In genomic region chr19:44749318-44749717, GRCh38 we compare ENCODE assay signal across 9 cellular contexts.
DNase-seq lines count a peak whose midpoint lies in the region; ATAC-seq and TF ChIP-seq lines count a peak whose summit lies in the region.
"Had no signal": no experiment of that assay in that cellular context is flagged by ENCODE, and none has a peak within 500 bp of the region (broad histone marks: within the 10 kb centered on the region; RNA-seq: fewer than 3 reads in every experiment).

No MANE protein-coding gene starts in this region.

- H4K20me1 ChIP-seq in BLaER1, result peaks cover 18% of the 10 kb centered on the region; the same call in 1 of the 2 replicates

- H3K9ac ChIP-seq in BLaER1 (peak overlapping the region; percentile 93), NT2/D1 (ENCODE audit: insufficient read length, low read depth) (peak overlapping the region; percentile 70)

- H3K27me3 ChIP-seq in BLaER1 (no peaks in the 10 kb centered on the region), NT2/D1 (ENCODE audit: insufficient read depth, insufficient read length) (peaks cover 39% of the 10 kb centered on the region)
- no peaks in the 10 kb centered on the region for H3K27me3 ChIP-seq in effector memory CD4-positive, alpha-beta T cell (replicated peaks; ENCODE audit: control insufficient read depth, insufficient read depth, low read length, poor library complexity, severe bottlenecking)

- H3K4me3 Mint-ChIP-seq in nephron progenitor cell, result peak overlapping the region; percentile 74

- H3K9me3 ChIP-seq in BLaER1 (no peaks in the 10 kb centered on the region), NT2/D1 (ENCODE audit: insufficient read depth, low read length) (no peaks in the 10 kb centered on the region)
- no peaks in the 10 kb centered on the region for H3K9me3 ChIP-seq in effector memory CD4-positive, alpha-beta T cell (ENCODE audit: control insufficient read depth, low read length)

- peaks cover 44% of the 10 kb centered on the region for H3K4me1 Mint-ChIP-seq in nephron progenitor cell

- H3K27ac Mint-ChIP-seq in nephron progenitor cell, result no peak overlapping the region

- TF ChIP-seq CTCF in nephron progenitor cell (IDR thresholded peaks at IDR 0.05), result no peak

- no peaks in the 10 kb centered on the region for H3K36me3 Mint-ChIP-seq in nephron progenitor cell (ENCODE audit: low read depth)

- peaks cover 96% of the 10 kb centered on the region for H3K27me3 Mint-ChIP-seq in nephron progenitor cell (ENCODE audit: low read depth, poor library complexity)

- ATAC-seq in HG03342 (IDR thresholded peaks at IDR 0.05; ENCODE audit: unreplicated experiment), result no peak

- peaks cover 54% of the 10 kb centered on the region for H3K4me1 ChIP-seq in BLaER1
- H3K4me1 ChIP-seq in NT2/D1 (ENCODE audit: insufficient read depth, insufficient read length), result peaks cover 3% of the 10 kb centered on the region
- peaks cover 52% of the 10 kb centered on the region for H3K4me1 ChIP-seq in effector memory CD4-positive, alpha-beta T cell (ENCODE audit: control insufficient read depth, insufficient read depth, low read length, poor library complexity, severe bottlenecking)

- DNase-seq in NT2/D1 (ENCODE audit: low read depth, low spot score), result no peak
- DNase-seq in effector memory CD4-positive, alpha-beta T cell, result no peak
- DNase-seq in nephron progenitor cell, result no peak
- no peak for DNase-seq in superior temporal gyrus (ENCODE audit: extremely low spot score)
- no peak for DNase-seq in DMS 273 treated with DMSO at 0.1 percent for 48 hours (lab: John Stamatoyannopoulos, UW)
- no peak for DNase-seq in 8988T
- DNase-seq: NCI-H524 treated with DMSO at 0.1 percent for 48 hours had no signal

- H3K4me3 ChIP-seq in BLaER1 (peak overlapping the region; percentile 91), NT2/D1 (ENCODE audit: insufficient read length, low read depth) (peak overlapping the region; percentile 36)
- H3K4me3 ChIP-seq in effector memory CD4-positive, alpha-beta T cell (ENCODE audit: insufficient read depth, low read depth, low read length, poor library complexity, severe bottlenecking), result peak overlapping the region; percentile 52

- peak overlapping the region; percentile 95 for H3K27ac ChIP-seq in BLaER1
- H3K27ac ChIP-seq in effector memory CD4-positive, alpha-beta T cell (ENCODE audit: insufficient read depth, low read length, poor library complexity, severe bottlenecking), result peak overlapping the region; percentile 98

- H3K36me3 ChIP-seq in BLaER1 (peaks cover 14% of the 10 kb centered on the region), NT2/D1 (ENCODE audit: insufficient read depth, insufficient read length, low read length) (peaks cover 7% of the 10 kb centered on the region)
- H3K36me3 ChIP-seq in effector memory CD4-positive, alpha-beta T cell (ENCODE audit: control insufficient read depth, insufficient read depth, low read length), result peaks cover 5% of the 10 kb centered on the region

- no peaks in the 10 kb centered on the region for H3K9me3 Mint-ChIP-seq in nephron progenitor cell

- peak overlapping the region; percentile 99 for H3K4me2 ChIP-seq in BLaER1

Comparison
In these comparisons a context has a peak if more than half of its experiments do, and no peak if none do; other contexts are left out.
1. H3K4me3 ChIP-seq: peak in every context shown above with its lines; median percentile 91 in BLaER1; 52 in effector memory CD4-positive, alpha-beta T cell; 36 in NT2/D1.